ENCODE assay signal across 1 cellular context in the genomic region with DNA sequence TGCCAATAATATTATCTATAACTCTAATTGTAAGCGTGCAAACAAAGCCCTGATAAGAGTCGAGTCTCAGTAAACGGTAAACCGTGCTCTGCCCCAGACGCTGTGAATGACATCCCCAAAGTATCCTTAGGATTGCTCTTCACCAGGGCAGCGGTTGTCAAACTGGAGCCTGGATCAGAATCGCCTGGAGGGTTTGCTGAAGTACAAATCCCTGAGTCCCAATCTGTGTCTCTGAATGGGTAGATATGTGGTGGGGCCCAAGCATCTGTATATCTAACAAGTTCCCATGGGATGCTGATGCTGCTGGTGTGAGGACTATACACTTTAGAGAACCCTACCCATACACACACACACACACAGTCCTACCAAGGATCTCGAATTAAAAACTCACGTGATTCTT.
TF ChIP-seq lines count a peak whose summit lies in the region.

No MANE protein-coding gene starts in this region.

TF ChIP-seq in GM12878, 131 proteins besides CTCF, POLR2A, EP300 and RAD21:
- TF ChIP-seq, protein P1, sequence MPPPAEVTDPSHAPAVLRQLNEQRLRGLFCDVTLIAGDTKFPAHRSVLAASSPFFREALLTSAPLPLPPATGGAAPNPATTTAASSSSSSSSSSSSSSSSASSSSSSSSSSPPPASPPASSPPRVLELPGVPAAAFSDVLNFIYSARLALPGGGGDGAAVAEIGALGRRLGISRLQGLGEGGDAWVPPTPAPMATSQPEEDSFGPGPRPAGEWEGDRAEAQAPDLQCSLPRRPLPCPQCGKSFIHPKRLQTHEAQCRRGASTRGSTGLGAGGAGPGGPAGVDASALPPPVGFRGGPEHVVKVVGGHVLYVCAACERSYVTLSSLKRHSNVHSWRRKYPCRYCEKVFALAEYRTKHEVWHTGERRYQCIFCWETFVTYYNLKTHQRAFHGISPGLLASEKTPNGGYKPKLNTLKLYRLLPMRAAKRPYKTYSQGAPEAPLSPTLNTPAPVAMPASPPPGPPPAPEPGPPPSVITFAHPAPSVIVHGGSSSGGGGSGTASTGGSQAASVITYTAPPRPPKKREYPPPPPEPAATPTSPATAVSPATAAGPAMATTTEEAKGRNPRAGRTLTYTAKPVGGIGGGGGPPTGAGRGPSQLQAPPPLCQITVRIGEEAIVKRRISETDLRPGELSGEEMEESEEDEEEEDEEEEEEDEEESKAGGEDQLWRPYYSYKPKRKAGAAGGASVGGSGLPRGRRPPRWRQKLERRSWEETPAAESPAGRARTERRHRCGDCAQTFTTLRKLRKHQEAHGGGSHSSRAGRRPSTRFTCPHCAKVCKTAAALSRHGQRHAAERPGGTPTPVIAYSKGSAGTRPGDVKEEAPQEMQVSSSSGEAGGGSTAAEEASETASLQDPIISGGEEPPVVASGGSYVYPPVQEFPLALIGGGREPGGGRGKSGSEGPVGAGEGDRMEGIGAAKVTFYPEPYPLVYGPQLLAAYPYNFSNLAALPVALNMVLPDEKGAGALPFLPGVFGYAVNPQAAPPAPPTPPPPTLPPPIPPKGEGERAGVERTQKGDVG (CRISPR knock-in tag; IDR thresholded peaks at IDR 0.05) = no peak
- TF ChIP-seq YY1 (IDR thresholded peaks at IDR 0.05; ENCODE audit: low read depth, low read length) = no peak
- TF ChIP-seq ZNF207 (IDR thresholded peaks at IDR 0.05; ENCODE audit: borderline replicate concordance) = no peak
- TF ChIP-seq, protein P2, sequence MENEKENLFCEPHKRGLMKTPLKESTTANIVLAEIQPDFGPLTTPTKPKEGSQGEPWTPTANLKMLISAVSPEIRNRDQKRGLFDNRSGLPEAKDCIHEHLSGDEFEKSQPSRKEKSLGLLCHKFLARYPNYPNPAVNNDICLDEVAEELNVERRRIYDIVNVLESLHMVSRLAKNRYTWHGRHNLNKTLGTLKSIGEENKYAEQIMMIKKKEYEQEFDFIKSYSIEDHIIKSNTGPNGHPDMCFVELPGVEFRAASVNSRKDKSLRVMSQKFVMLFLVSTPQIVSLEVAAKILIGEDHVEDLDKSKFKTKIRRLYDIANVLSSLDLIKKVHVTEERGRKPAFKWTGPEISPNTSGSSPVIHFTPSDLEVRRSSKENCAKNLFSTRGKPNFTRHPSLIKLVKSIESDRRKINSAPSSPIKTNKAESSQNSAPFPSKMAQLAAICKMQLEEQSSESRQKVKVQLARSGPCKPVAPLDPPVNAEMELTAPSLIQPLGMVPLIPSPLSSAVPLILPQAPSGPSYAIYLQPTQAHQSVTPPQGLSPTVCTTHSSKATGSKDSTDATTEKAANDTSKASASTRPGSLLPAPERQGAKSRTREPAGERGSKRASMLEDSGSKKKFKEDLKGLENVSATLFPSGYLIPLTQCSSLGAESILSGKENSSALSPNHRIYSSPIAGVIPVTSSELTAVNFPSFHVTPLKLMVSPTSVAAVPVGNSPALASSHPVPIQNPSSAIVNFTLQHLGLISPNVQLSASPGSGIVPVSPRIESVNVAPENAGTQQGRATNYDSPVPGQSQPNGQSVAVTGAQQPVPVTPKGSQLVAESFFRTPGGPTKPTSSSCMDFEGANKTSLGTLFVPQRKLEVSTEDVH (IDR thresholded peaks at IDR 0.05; ENCODE audit: low read depth, partially characterized antibody) = no peak
- no peak for TF ChIP-seq IKZF1 (conservative IDR thresholded peaks at IDR 0.05)
- TF ChIP-seq, protein P3, sequence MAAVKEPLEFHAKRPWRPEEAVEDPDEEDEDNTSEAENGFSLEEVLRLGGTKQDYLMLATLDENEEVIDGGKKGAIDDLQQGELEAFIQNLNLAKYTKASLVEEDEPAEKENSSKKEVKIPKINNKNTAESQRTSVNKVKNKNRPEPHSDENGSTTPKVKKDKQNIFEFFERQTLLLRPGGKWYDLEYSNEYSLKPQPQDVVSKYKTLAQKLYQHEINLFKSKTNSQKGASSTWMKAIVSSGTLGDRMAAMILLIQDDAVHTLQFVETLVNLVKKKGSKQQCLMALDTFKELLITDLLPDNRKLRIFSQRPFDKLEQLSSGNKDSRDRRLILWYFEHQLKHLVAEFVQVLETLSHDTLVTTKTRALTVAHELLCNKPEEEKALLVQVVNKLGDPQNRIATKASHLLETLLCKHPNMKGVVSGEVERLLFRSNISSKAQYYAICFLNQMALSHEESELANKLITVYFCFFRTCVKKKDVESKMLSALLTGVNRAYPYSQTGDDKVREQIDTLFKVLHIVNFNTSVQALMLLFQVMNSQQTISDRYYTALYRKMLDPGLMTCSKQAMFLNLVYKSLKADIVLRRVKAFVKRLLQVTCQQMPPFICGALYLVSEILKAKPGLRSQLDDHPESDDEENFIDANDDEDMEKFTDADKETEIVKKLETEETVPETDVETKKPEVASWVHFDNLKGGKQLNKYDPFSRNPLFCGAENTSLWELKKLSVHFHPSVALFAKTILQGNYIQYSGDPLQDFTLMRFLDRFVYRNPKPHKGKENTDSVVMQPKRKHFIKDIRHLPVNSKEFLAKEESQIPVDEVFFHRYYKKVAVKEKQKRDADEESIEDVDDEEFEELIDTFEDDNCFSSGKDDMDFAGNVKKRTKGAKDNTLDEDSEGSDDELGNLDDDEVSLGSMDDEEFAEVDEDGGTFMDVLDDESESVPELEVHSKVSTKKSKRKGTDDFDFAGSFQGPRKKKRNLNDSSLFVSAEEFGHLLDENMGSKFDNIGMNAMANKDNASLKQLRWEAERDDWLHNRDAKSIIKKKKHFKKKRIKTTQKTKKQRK (IDR thresholded peaks at IDR 0.05; ENCODE audit: low read depth, low read length) = no peak
- no peak for TF ChIP-seq TCF7 (IDR thresholded peaks at IDR 0.05; ENCODE audit: borderline replicate concordance)
- TF ChIP-seq MTA3 (IDR thresholded peaks at IDR 0.05; ENCODE audit: borderline replicate concordance, low read length) = no peak
- TF ChIP-seq, protein P4, sequence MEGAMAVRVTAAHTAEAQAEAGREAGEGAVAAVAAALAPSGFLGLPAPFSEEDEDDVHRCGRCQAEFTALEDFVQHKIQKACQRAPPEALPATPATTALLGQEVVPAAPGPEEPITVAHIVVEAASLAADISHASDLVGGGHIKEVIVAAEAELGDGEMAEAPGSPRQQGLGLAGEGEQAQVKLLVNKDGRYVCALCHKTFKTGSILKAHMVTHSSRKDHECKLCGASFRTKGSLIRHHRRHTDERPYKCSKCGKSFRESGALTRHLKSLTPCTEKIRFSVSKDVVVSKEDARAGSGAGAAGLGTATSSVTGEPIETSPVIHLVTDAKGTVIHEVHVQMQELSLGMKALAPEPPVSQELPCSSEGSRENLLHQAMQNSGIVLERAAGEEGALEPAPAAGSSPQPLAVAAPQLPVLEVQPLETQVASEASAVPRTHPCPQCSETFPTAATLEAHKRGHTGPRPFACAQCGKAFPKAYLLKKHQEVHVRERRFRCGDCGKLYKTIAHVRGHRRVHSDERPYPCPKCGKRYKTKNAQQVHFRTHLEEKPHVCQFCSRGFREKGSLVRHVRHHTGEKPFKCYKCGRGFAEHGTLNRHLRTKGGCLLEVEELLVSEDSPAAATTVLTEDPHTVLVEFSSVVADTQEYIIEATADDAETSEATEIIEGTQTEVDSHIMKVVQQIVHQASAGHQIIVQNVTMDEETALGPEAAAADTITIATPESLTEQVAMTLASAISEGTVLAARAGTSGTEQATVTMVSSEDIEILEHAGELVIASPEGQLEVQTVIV (IDR thresholded peaks at IDR 0.05; ENCODE audit: borderline replicate concordance, partially characterized antibody) = no peak
- TF ChIP-seq ATF7 (IDR thresholded peaks at IDR 0.05; ENCODE audit: low read depth) = no peak
- TF ChIP-seq HCFC1 (IDR thresholded peaks at IDR 0.05; ENCODE audit: low read length) = no peak
